8 cellular contexts compared by ENCODE assay signal in the genomic region with DNA sequence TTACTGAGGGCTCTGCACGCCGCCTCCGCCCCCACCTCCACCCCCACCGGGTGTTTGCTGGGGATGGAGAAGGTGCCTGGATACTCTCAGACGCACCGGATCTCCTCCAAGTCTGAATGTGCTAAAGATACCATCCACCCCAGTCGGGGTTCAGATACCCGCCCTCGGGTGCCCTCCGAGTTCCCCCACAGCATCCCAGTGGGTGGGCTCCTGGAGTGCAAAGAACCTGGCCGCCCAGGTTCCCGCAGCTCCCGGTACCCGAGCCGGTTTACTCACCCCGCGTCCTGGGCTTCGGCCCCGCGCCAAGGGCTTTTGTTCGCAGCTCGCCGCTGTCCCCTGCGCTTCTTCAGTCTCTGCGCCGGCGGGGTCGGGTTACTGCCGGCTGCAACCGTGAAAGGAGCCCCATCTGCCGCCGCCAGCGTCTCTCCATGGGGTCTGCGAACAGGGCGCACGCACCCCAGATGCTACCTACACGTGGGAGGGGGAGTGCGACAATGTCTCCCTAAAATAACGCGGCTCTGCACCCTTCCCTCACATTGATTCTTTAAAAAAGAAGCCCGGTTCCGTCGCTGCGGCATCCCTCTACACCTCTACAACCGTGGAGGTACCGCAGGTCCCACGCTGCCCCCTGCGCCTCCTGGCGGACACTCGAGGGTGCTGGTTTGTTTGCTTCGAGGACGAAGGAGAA. TPM values are rescaled to one million over a fixed set of nuclear protein-coding genes. Genes with fewer than 3 reads are reported as not detected.
A peak's percentile ranks its signal among the peaks of the same experiment; 100 is the strongest.
DNase-seq lines count a peak whose midpoint lies in the region; ATAC-seq, FAIRE-seq and TF ChIP-seq lines count a peak whose summit lies in the region.

A gene (minus strand): TSS at position 606 of the 688 bp plus-strand sequence. CDS start 1,249 bp downstream, outside the sequence.

- ATAC-seq in GM18909 (IDR thresholded peaks at IDR 0.05; ENCODE audit: poor library complexity, unreplicated experiment), result no peak
- ATAC-seq in GM18870 (IDR thresholded peaks at IDR 0.05; ENCODE audit: unreplicated experiment), result no peak

- peak; percentile 85 for DNase-seq in GM13976 (ENCODE audit: low spot score)
- DNase-seq in NCI-H187 (lab: John Stamatoyannopoulos, UW), result peak; percentile 81
- peak; percentile 46 for DNase-seq in activated CD4-positive, CD25-positive, alpha-beta regulatory T cell treated with anti-CD3 and anti-CD28 coated beads, Interleukin-2, amount 50 U/mL, for 16 hours (ENCODE audit: low read depth, low spot score)
- peak; percentile 51 for DNase-seq in bronchial epithelial cell (ENCODE audit: low read depth)
- DNase-seq in kidney tubule cell (ENCODE audit: low spot score), result peak; percentile 56
- peak; percentile 60 for DNase-seq in stimulated activated CD4-positive, alpha-beta T cell treated with anti-CD3 and anti-CD28 coated beads, Interleukin-2, amount 100 ng/mL, for 4 hours (ENCODE audit: low read depth)

- peaks cover 40% of the 10 kb centered on the region for H3K27me3 ChIP-seq in bronchial epithelial cell (ENCODE audit: control insufficient read depth, insufficient read depth, low read length)

- H3K4me3 ChIP-seq in bronchial epithelial cell (ENCODE audit: low read depth, low read length), result no peak within 1 kb of the TSS

- no peaks in the 10 kb centered on the region for H3K36me3 ChIP-seq in bronchial epithelial cell (ENCODE audit: control insufficient read depth, insufficient read depth, low read length)

- FAIRE-seq in bronchial epithelial cell (lab: Jason Lieb, UNC), result no peak

- peak; percentile 79 for TF ChIP-seq CTCF in GM13976 (IDR thresholded peaks at IDR 0.05; ENCODE audit: borderline replicate concordance, control extremely low read depth, extremely low read depth, insufficient read depth, missing control alignments)
- peak; percentile 77 for TF ChIP-seq CTCF in bronchial epithelial cell (IDR thresholded peaks at IDR 0.05; ENCODE audit: insufficient read depth, low read length, severe bottlenecking)

- in situ Hi-C loops in GM13976 (cut with MboI; ENCODE audit: low sequenced_read_pairs, unreplicated experiment), result no loop called here

RNA-seq across cellular contexts. Expression of the gene that starts here (rescaled TPM):
- total RNA-seq in bronchial epithelial cell, result not detected in 2 replicates

Comparison
In these comparisons a context has a peak if more than half of its experiments do, and no peak if none do; other contexts are left out.
1. Peak in DNase-seq in bronchial epithelial cell; RNA of the gene not detected or under 1 TPM.